Comparison of ENCODE assay signal across 1 cellular context in genomic region chr11:12066799-12067508, GRCh38.
TF ChIP-seq lines count a peak whose summit lies in the region.

No MANE protein-coding gene starts in this region.

TF ChIP-seq in HEK293, 187 proteins besides CTCF, POLR2A, EP300 and RAD21 (continued from another document):
- TF ChIP-seq, protein P1, sequence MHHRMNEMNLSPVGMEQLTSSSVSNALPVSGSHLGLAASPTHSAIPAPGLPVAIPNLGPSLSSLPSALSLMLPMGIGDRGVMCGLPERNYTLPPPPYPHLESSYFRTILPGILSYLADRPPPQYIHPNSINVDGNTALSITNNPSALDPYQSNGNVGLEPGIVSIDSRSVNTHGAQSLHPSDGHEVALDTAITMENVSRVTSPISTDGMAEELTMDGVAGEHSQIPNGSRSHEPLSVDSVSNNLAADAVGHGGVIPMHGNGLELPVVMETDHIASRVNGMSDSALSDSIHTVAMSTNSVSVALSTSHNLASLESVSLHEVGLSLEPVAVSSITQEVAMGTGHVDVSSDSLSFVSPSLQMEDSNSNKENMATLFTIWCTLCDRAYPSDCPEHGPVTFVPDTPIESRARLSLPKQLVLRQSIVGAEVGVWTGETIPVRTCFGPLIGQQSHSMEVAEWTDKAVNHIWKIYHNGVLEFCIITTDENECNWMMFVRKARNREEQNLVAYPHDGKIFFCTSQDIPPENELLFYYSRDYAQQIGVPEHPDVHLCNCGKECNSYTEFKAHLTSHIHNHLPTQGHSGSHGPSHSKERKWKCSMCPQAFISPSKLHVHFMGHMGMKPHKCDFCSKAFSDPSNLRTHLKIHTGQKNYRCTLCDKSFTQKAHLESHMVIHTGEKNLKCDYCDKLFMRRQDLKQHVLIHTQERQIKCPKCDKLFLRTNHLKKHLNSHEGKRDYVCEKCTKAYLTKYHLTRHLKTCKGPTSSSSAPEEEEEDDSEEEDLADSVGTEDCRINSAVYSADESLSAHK (tag by site-specific recombination; IDR thresholded peaks at IDR 0.05), result peak; percentile 84
- TF ChIP-seq ZBTB8A (tag by site-specific recombination; IDR thresholded peaks at IDR 0.05) (peak; percentile 64), HOXD13 (CRISPR knock-in tag; IDR thresholded peaks at IDR 0.05; ENCODE audit: borderline replicate concordance) (no peak; the same call in 1 of the 2 replicates)
- TF ChIP-seq, protein P2, sequence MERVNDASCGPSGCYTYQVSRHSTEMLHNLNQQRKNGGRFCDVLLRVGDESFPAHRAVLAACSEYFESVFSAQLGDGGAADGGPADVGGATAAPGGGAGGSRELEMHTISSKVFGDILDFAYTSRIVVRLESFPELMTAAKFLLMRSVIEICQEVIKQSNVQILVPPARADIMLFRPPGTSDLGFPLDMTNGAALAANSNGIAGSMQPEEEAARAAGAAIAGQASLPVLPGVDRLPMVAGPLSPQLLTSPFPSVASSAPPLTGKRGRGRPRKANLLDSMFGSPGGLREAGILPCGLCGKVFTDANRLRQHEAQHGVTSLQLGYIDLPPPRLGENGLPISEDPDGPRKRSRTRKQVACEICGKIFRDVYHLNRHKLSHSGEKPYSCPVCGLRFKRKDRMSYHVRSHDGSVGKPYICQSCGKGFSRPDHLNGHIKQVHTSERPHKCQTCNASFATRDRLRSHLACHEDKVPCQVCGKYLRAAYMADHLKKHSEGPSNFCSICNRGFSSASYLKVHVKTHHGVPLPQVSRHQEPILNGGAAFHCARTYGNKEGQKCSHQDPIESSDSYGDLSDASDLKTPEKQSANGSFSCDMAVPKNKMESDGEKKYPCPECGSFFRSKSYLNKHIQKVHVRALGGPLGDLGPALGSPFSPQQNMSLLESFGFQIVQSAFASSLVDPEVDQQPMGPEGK (tag by site-specific recombination; IDR thresholded peaks at IDR 0.05), result 0 out of 2 replicates have a peak, but pooled peaks have one; percentile 32
